ENCODE assay signal across 1 cellular context in the genomic region with DNA sequence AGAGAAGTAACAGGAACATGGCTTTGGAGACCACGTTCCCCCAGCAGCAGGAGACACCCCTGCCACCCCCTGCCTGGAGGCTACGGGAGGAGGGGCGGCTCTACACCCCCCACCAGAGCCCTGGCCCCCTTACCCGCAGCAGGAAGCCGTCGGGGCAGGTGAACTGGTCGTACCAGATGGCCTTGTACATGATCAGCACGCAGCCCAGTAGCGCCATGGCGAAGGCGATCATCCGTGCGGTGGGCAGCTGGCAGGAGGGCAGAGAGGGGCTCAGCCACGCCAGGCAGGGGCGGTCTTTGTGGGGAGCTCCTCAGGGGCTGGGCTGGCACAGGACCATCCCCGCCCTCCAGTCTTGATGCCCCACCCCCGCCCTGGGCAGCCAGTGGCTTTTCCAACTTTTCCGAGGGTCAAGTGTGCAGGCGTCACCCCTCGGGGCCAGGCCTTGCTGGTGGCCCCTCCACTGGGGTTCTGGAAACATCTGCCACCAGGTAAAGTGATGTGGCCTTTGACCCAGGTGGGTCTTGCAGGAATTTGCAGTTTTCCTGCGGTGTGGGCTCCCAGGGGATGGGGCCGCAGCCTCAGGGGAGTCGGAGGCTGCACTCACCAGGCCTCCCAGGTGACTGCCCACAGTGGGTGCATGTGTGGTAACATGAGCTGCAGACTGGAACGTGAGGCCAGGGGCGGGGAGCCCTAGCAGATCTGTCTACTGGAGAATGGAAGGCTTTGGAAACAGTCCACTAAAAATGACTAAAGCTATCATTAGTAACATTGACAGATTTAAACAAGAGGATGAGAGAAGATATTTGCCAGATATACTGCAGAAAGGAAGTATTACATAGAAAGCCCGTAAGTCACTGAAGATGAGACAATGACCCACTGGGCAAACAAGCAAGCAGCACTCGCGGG.
TF ChIP-seq lines count a peak whose summit lies in the region.

No MANE protein-coding gene starts in this region.

TF ChIP-seq in H1, 55 proteins besides CTCF, POLR2A, EP300 and RAD21:
- no peak for TF ChIP-seq EGR1 (IDR thresholded peaks at IDR 0.05; ENCODE audit: borderline replicate concordance, low read depth, low read length)
- TF ChIP-seq, protein P1, sequence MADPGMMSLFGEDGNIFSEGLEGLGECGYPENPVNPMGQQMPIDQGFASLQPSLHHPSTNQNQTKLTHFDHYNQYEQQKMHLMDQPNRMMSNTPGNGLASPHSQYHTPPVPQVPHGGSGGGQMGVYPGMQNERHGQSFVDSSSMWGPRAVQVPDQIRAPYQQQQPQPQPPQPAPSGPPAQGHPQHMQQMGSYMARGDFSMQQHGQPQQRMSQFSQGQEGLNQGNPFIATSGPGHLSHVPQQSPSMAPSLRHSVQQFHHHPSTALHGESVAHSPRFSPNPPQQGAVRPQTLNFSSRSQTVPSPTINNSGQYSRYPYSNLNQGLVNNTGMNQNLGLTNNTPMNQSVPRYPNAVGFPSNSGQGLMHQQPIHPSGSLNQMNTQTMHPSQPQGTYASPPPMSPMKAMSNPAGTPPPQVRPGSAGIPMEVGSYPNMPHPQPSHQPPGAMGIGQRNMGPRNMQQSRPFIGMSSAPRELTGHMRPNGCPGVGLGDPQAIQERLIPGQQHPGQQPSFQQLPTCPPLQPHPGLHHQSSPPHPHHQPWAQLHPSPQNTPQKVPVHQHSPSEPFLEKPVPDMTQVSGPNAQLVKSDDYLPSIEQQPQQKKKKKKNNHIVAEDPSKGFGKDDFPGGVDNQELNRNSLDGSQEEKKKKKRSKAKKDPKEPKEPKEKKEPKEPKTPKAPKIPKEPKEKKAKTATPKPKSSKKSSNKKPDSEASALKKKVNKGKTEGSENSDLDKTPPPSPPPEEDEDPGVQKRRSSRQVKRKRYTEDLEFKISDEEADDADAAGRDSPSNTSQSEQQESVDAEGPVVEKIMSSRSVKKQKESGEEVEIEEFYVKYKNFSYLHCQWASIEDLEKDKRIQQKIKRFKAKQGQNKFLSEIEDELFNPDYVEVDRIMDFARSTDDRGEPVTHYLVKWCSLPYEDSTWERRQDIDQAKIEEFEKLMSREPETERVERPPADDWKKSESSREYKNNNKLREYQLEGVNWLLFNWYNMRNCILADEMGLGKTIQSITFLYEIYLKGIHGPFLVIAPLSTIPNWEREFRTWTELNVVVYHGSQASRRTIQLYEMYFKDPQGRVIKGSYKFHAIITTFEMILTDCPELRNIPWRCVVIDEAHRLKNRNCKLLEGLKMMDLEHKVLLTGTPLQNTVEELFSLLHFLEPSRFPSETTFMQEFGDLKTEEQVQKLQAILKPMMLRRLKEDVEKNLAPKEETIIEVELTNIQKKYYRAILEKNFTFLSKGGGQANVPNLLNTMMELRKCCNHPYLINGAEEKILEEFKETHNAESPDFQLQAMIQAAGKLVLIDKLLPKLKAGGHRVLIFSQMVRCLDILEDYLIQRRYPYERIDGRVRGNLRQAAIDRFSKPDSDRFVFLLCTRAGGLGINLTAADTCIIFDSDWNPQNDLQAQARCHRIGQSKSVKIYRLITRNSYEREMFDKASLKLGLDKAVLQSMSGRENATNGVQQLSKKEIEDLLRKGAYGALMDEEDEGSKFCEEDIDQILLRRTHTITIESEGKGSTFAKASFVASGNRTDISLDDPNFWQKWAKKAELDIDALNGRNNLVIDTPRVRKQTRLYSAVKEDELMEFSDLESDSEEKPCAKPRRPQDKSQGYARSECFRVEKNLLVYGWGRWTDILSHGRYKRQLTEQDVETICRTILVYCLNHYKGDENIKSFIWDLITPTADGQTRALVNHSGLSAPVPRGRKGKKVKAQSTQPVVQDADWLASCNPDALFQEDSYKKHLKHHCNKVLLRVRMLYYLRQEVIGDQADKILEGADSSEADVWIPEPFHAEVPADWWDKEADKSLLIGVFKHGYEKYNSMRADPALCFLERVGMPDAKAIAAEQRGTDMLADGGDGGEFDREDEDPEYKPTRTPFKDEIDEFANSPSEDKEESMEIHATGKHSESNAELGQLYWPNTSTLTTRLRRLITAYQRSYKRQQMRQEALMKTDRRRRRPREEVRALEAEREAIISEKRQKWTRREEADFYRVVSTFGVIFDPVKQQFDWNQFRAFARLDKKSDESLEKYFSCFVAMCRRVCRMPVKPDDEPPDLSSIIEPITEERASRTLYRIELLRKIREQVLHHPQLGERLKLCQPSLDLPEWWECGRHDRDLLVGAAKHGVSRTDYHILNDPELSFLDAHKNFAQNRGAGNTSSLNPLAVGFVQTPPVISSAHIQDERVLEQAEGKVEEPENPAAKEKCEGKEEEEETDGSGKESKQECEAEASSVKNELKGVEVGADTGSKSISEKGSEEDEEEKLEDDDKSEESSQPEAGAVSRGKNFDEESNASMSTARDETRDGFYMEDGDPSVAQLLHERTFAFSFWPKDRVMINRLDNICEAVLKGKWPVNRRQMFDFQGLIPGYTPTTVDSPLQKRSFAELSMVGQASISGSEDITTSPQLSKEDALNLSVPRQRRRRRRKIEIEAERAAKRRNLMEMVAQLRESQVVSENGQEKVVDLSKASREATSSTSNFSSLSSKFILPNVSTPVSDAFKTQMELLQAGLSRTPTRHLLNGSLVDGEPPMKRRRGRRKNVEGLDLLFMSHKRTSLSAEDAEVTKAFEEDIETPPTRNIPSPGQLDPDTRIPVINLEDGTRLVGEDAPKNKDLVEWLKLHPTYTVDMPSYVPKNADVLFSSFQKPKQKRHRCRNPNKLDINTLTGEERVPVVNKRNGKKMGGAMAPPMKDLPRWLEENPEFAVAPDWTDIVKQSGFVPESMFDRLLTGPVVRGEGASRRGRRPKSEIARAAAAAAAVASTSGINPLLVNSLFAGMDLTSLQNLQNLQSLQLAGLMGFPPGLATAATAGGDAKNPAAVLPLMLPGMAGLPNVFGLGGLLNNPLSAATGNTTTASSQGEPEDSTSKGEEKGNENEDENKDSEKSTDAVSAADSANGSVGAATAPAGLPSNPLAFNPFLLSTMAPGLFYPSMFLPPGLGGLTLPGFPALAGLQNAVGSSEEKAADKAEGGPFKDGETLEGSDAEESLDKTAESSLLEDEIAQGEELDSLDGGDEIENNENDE (IDR thresholded peaks at IDR 0.05; ENCODE audit: insufficient replicate concordance, low read length), result no peak
- no peak for TF ChIP-seq SP2 (IDR thresholded peaks at IDR 0.05; ENCODE audit: low read length)
- TF ChIP-seq, protein P2, sequence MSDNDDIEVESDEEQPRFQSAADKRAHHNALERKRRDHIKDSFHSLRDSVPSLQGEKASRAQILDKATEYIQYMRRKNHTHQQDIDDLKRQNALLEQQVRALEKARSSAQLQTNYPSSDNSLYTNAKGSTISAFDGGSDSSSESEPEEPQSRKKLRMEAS (IDR thresholded peaks at IDR 0.05), result no peak
- TF ChIP-seq CEBPB (IDR thresholded peaks at IDR 0.05; ENCODE audit: low read depth, low read length), result no peak
- no peak for TF ChIP-seq TEAD4 (IDR thresholded peaks at IDR 0.05; ENCODE audit: low read depth, low read length)
- no peak for TF ChIP-seq BCL11A (IDR thresholded peaks at IDR 0.05; ENCODE audit: low read depth in 2 of 2, low read length in 2 of 2)
- TF ChIP-seq CHD2 (IDR thresholded peaks at IDR 0.05; ENCODE audit: low read length), result no peak
- no peak for TF ChIP-seq TAF7 (optimal IDR thresholded peaks at IDR 0.05; ENCODE audit: borderline replicate concordance, low read depth, low read length)
- TF ChIP-seq MAFK (IDR thresholded peaks at IDR 0.05; ENCODE audit: low read depth, low read length), result no peak
- TF ChIP-seq, protein P3, sequence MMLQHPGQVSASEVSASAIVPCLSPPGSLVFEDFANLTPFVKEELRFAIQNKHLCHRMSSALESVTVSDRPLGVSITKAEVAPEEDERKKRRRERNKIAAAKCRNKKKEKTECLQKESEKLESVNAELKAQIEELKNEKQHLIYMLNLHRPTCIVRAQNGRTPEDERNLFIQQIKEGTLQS (IDR thresholded peaks at IDR 0.05; ENCODE audit: insufficient read depth, low read depth, low read length), result no peak
- TF ChIP-seq SIX5 (IDR thresholded peaks at IDR 0.05; ENCODE audit: low read depth, low read length), result no peak
- TF ChIP-seq KDM1A (IDR thresholded peaks at IDR 0.05; ENCODE audit: borderline replicate concordance, low read length), result no peak
- no peak for TF ChIP-seq ZNF274 (IDR thresholded peaks at IDR 0.05; ENCODE audit: borderline replicate concordance, extremely low read depth, low read length)
